In genomic region chr11:128512478-128513127, GRCh38 we compare ENCODE assay signal across 13 cellular contexts.
A peak's percentile ranks its signal among the peaks of the same experiment; 100 is the strongest.
DNase-seq lines count a peak whose midpoint lies in the region; ATAC-seq and TF ChIP-seq lines count a peak whose summit lies in the region.
"Had no signal": no experiment of that assay in that cellular context is flagged by ENCODE, and none has a peak within 500 bp of the region (broad histone marks: within the 10 kb centered on the region; RNA-seq: fewer than 3 reads in every experiment).

No MANE protein-coding gene starts in this region.

- POLR2A ChIA-PET in activated CD8-positive, alpha-beta T cell treated with anti-CD3 and anti-CD28 coated beads, Interleukin-2, amount 10 ng/mL, durations not matched to agents 7 days and 5 days (lab: Charles Lee), result interaction anchor here (0.6 to 23.0 kb wide), 14 partner anchors 4 to 473 kb away, joined by 3 to 652 read pairs (median 14); no protein-coding TSS in a partner anchor

- ATAC-seq in activated CD8-positive, alpha-beta T cell treated with anti-CD3 and anti-CD28 coated beads, Interleukin-2, amount 10 ng/mL, durations not matched to agents 7 days and 5 days, result peak; percentile 45
- ATAC-seq in upper lobe of right lung, result no peak
- ATAC-seq: K562 had no signal

- no peak for TF ChIP-seq CTCF in left ventricle myocardium inferior (IDR thresholded peaks at IDR 0.05; ENCODE audit: borderline replicate concordance)
- TF ChIP-seq CTCF in fibroblast of mammary gland (conservative IDR thresholded peaks at IDR 0.05; ENCODE audit: control insufficient read depth, insufficient read depth, low read depth, low read length), result no peak
- TF ChIP-seq CTCF in upper lobe of right lung (IDR thresholded peaks at IDR 0.05), result no peak

- H3K27me3 ChIP-seq in left ventricle myocardium inferior (ENCODE audit: low read depth) (no peaks in the 10 kb centered on the region), upper lobe of right lung (no peaks in the 10 kb centered on the region)

- DNase-seq in left ventricle myocardium inferior (no peak), cardiac septum (ENCODE audit: low spot score) (no peak), fibroblast of mammary gland (ENCODE audit: low read depth) (peak; percentile 16), upper lobe of right lung (no peak), KBM-7 (no peak), NCI-H2081 treated with DMSO at 0.1 percent for 48 hours (lab: John Stamatoyannopoulos, UW) (no peak)
- DNase-seq in activated CD8-positive, alpha-beta T cell treated with anti-CD3 and anti-CD28 coated beads, Interleukin-2, amount 10 ng/mL, durations not matched to agents 7 days and 5 days, result peak; percentile 68
- no peak for DNase-seq in stimulated activated CD8-positive, alpha-beta memory T cell treated with anti-CD3 and anti-CD28 coated beads, Interleukin-4, amount 100 ng/mL, for 48 hours
- DNase-seq: DMS79 treated with DMSO at 0.1 percent for 48 hours, HFFc6, NCI-H1930 had no signal

- peaks cover 11% of the 10 kb centered on the region for H3K36me3 ChIP-seq in left ventricle myocardium inferior
- peaks cover 16% of the 10 kb centered on the region for H3K36me3 ChIP-seq in upper lobe of right lung
- H3K36me3 ChIP-seq: cardiac muscle cell had no signal

- H3K27me3 Mint-ChIP-seq in activated CD8-positive, alpha-beta T cell treated with anti-CD3 and anti-CD28 coated beads, Interleukin-2, amount 10 ng/mL, durations not matched to agents 7 days and 5 days (ENCODE audit: low read depth), result no peaks in the 10 kb centered on the region

- no peaks in the 10 kb centered on the region for H3K9me3 ChIP-seq in left ventricle myocardium inferior (replicated peaks)
- H3K9me3 ChIP-seq in upper lobe of right lung, result no peaks in the 10 kb centered on the region

- H3K4me1 Mint-ChIP-seq in activated CD8-positive, alpha-beta T cell treated with anti-CD3 and anti-CD28 coated beads, Interleukin-2, amount 10 ng/mL, durations not matched to agents 7 days and 5 days (ENCODE audit: low read depth), result peaks cover 83% of the 10 kb centered on the region

- peak overlapping the region; percentile 82 for H3K27ac Mint-ChIP-seq in activated CD8-positive, alpha-beta T cell treated with anti-CD3 and anti-CD28 coated beads, Interleukin-2, amount 10 ng/mL, durations not matched to agents 7 days and 5 days

- intact Hi-C loops in left ventricle myocardium inferior (cut with micrococcal nuclease) (no loop called here), cardiac septum (cut with DNase I) (no loop called here), upper lobe of right lung (cut with DNase I) (no loop called here)

- H3K27ac ChIP-seq in left ventricle myocardium inferior (replicated peaks) (peak overlapping the region; percentile 97), upper lobe of right lung (no peak overlapping the region)
- H3K27ac ChIP-seq: cardiac muscle cell had no signal

- peak overlapping the region; percentile 31 for H3K4me3 ChIP-seq in left ventricle myocardium inferior
- H3K4me3 ChIP-seq in fibroblast of mammary gland (ENCODE audit: control insufficient read depth, low read depth, low read length), result no peak overlapping the region
- H3K4me3 ChIP-seq in upper lobe of right lung, result peak overlapping the region; percentile 22
- H3K4me3 ChIP-seq: cardiac muscle cell, K562 had no signal

- in situ Hi-C loops in KBM-7 (cut with MboI; ENCODE audit: low pct_unique_long_range_greater_than_20kb, low sequenced_read_pairs), result no loop called here

- H3K4me3 Mint-ChIP-seq in activated CD8-positive, alpha-beta T cell treated with anti-CD3 and anti-CD28 coated beads, Interleukin-2, amount 10 ng/mL, durations not matched to agents 7 days and 5 days, result peak overlapping the region; percentile 96
- H3K4me3 Mint-ChIP-seq: HFFc6 had no signal

- CTCF ChIA-PET in activated CD8-positive, alpha-beta T cell treated with anti-CD3 and anti-CD28 coated beads, Interleukin-2, amount 10 ng/mL, durations not matched to agents 7 days and 5 days (lab: Charles Lee), result interaction anchor here (0.6 to 11.8 kb wide), 16 partner anchors 7 to 318 kb away, joined by 3 to 247 read pairs (median 6); no protein-coding TSS in a partner anchor

- H3K36me3 Mint-ChIP-seq in activated CD8-positive, alpha-beta T cell treated with anti-CD3 and anti-CD28 coated beads, Interleukin-2, amount 10 ng/mL, durations not matched to agents 7 days and 5 days (ENCODE audit: low read depth), result peaks cover 99% of the 10 kb centered on the region

- no peaks in the 10 kb centered on the region for H3K9me3 Mint-ChIP-seq in activated CD8-positive, alpha-beta T cell treated with anti-CD3 and anti-CD28 coated beads, Interleukin-2, amount 10 ng/mL, durations not matched to agents 7 days and 5 days (ENCODE audit: insufficient read depth)
- H3K9me3 Mint-ChIP-seq: HFFc6 had no signal

- peaks cover 100% of the 10 kb centered on the region for H3K4me1 ChIP-seq in left ventricle myocardium inferior
- peaks cover 83% of the 10 kb centered on the region for H3K4me1 ChIP-seq in upper lobe of right lung

Comparison
In these comparisons a context has a peak if more than half of its experiments do, and no peak if none do; other contexts are left out.
1. DNase-seq: peak in activated CD8-positive, alpha-beta T cell treated with anti-CD3 and anti-CD28 coated beads, Interleukin-2, amount 10 ng/mL, durations not matched to agents 7 days and 5 days (single experiment) and fibroblast of mammary gland (single experiment); none in left ventricle myocardium inferior (single experiment), cardiac septum (single experiment), upper lobe of right lung (single experiment), KBM-7 (single experiment), NCI-H2081 treated with DMSO at 0.1 percent for 48 hours (single experiment) and stimulated activated CD8-positive, alpha-beta memory T cell treated with anti-CD3 and anti-CD28 coated beads, Interleukin-4, amount 100 ng/mL, for 48 hours (single experiment).